In the genomic region with DNA sequence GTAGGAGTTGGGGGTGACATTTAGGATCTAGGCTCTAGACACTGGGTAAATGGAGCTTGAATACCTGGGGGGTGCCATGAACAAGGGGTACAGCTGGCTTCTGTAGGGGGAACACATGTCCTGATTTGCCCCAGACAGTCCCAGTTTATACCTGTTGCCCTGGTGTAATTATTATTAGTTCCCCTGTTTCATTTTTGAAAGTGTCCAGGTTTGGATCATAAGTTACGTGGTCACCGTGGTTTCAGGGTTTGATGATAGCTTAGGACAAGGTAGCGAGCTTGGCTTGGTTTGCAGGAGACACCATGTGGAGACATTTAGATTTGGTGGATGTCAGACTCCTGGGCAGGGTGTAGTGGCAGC, we compare ENCODE assay signal across 19 cellular contexts. TPM values are rescaled to one million over a fixed set of nuclear protein-coding genes. Genes with fewer than 3 reads are reported as not detected.
A peak's percentile ranks its signal among the peaks of the same experiment; 100 is the strongest.
DNase-seq lines count a peak whose midpoint lies in the region; ATAC-seq and TF ChIP-seq lines count a peak whose summit lies in the region.
"Had no signal": no experiment of that assay in that cellular context is flagged by ENCODE, and none has a peak within 500 bp of the region (broad histone marks: within the 10 kb centered on the region; RNA-seq: fewer than 3 reads in every experiment).

No MANE protein-coding gene starts in this region.

- no peaks in the 10 kb centered on the region for H3K9me3 Mint-ChIP-seq in activated T-cell treated with anti-CD3 and anti-CD28 coated beads, Interleukin-2, amount 50 U/mL, for 24 hours
- H3K9me3 Mint-ChIP-seq in brain: no peaks in the 10 kb centered on the region
- H3K9me3 Mint-ChIP-seq: WTC11 had no signal

- peaks cover 97% of the 10 kb centered on the region for H3K36me3 Mint-ChIP-seq in activated T-cell treated with anti-CD3 and anti-CD28 coated beads, Interleukin-2, amount 50 U/mL, for 24 hours (ENCODE audit: low read depth)
- H3K36me3 Mint-ChIP-seq in brain: peaks cover 16% of the 10 kb centered on the region

- H3K27ac ChIP-seq in HEK293 (ENCODE audit: extremely low read depth, low read depth, low read length) (no peak overlapping the region), psoas muscle (peak overlapping the region; percentile 83)
- H3K27ac ChIP-seq: C4-2B had no signal

- no peak overlapping the region for H3K4me3 Mint-ChIP-seq in activated T-cell treated with anti-CD3 and anti-CD28 coated beads, Interleukin-2, amount 50 U/mL, for 24 hours
- peak overlapping the region in 2 of 5 experiments; percentile 11 to 40 for H3K4me3 Mint-ChIP-seq in brain
- H3K4me3 Mint-ChIP-seq: WTC11 had no signal

- H3K36me3 ChIP-seq in HEK293 (ENCODE audit: control insufficient read depth in 2 of 2, insufficient read depth in 1 of 2, low read length in 2 of 2) (peaks cover 7 to 81% of the 10 kb centered on the region in 2 experiments; a peak in 2 of 3 replicates), psoas muscle (ENCODE audit: insufficient read depth in 1 of 2, low read depth in 1 of 2) (peaks cover 0 to 81% of the 10 kb centered on the region in 2 donors)

- H3K4me1 Mint-ChIP-seq in activated T-cell treated with anti-CD3 and anti-CD28 coated beads, Interleukin-2, amount 50 U/mL, for 24 hours (ENCODE audit: low read depth): peaks cover 73% of the 10 kb centered on the region
- peaks cover 53% of the 10 kb centered on the region for H3K4me1 Mint-ChIP-seq in brain

- CTCF ChIA-PET in HEK293 (lab: Yijun Ruan, JAX): interaction anchor here (0.6 to 1.6 kb wide), 8 partner anchors 18 to 153 kb away, joined by 3 to 8 read pairs (median 4); no protein-coding TSS in a partner anchor

- no peaks in the 10 kb centered on the region for H3K27me3 ChIP-seq in psoas muscle (ENCODE audit: insufficient read depth in 3 of 3, low read length in 2 of 3)
- H3K27me3 ChIP-seq: MG63 had no signal

- H3K4me3 ChIP-seq in HEK293 (ENCODE audit: low read depth, low read length): no peak overlapping the region
- peak overlapping the region; percentile 6 for H3K4me3 ChIP-seq in psoas muscle
- H3K4me3 ChIP-seq: MG63 had no signal

- POLR2A ChIA-PET in HEK293 (lab: Yijun Ruan, JAX): interaction anchor here (0.9 to 1.2 kb wide), 2 partner anchors 18 to 21 kb away, joined by 3 read pairs; no protein-coding TSS in a partner anchor

- no peak for DNase-seq in activated T-cell treated with anti-CD3 and anti-CD28 coated beads, Interleukin-2, amount 50 U/mL, for 24 hours
- DNase-seq in activated T-cell treated with anti-CD3 and anti-CD28 coated beads, Interleukin-2, amount 50 U/mL, for 48 hours: no peak
- DNase-seq in psoas muscle: no peak
- no peak for DNase-seq in SK-N-DZ (ENCODE audit: low spot score)
- DNase-seq in NCI-H1105 (lab: John Stamatoyannopoulos, UW): no peak
- DNase-seq in cerebellar nuclear complex (lab: John Stamatoyannopoulos, UW): no peak
- DNase-seq: GF-D8, head of caudate nucleus, left ventricle myocardium superior, MG63, NCI-H1436 treated with DMSO at 0.1 percent for 48 hours, NCI-H748 treated with DMSO at 0.1 percent for 48 hours, SHP77 had no signal

- intact Hi-C loops in psoas muscle (cut with DNase I): loop anchor here in 1 of 2 donors (2.0 kb wide), 1 partner anchor 18 kb away; no protein-coding TSS in a partner anchor

- 58 to 85% (median 59%) methylated on average over 3 of the region's 3 CpGs for WGBS in psoas muscle, 3 donors

- peaks cover 5% of the 10 kb centered on the region; the same call in 1 of the 2 replicates for H3K4me1 ChIP-seq in HEK293 (ENCODE audit: control insufficient read depth, insufficient read depth, low read length)
- H3K4me1 ChIP-seq in psoas muscle: peaks cover 54% of the 10 kb centered on the region

- H3K27me3 Mint-ChIP-seq in activated T-cell treated with anti-CD3 and anti-CD28 coated beads, Interleukin-2, amount 50 U/mL, for 24 hours: no peaks in the 10 kb centered on the region
- H3K27me3 Mint-ChIP-seq in brain: peaks cover 7% of the 10 kb centered on the region

- ATAC-seq in psoas muscle: no peak
- ATAC-seq: left ventricle myocardium superior, sciatic nerve, WTC11 had no signal

- TF ChIP-seq CTCF in HEK293 (tag by site-specific recombination; IDR thresholded peaks at IDR 0.05) (no peak), brain (conservative IDR thresholded peaks at IDR 0.05) (no peak), psoas muscle (IDR thresholded peaks at IDR 0.05) (no peak)

- H3K9me3 ChIP-seq in HEK293 (ENCODE audit: control insufficient read depth, insufficient read depth, low read depth, low read length) (no peaks in the 10 kb centered on the region), psoas muscle (no peaks in the 10 kb centered on the region)
- H3K9me3 ChIP-seq: MG63 had no signal

- peak overlapping the region; percentile 90 for H3K27ac Mint-ChIP-seq in activated T-cell treated with anti-CD3 and anti-CD28 coated beads, Interleukin-2, amount 50 U/mL, for 24 hours
- peak overlapping the region in 4 of 5 experiments; percentile 47 to 78 (median 54) for H3K27ac Mint-ChIP-seq in brain
- H3K27ac Mint-ChIP-seq: WTC11 had no signal

TF ChIP-seq in HEK293, 187 proteins besides CTCF, POLR2A, EP300 and RAD21:
- TF ChIP-seq SCRT2 (tag by site-specific recombination; IDR thresholded peaks at IDR 0.05): peak; percentile 64; the same call in 1 of the 2 replicates
- TF ChIP-seq ZNF747 (tag by site-specific recombination; IDR thresholded peaks at IDR 0.05): no peak
- TF ChIP-seq, protein P1, sequence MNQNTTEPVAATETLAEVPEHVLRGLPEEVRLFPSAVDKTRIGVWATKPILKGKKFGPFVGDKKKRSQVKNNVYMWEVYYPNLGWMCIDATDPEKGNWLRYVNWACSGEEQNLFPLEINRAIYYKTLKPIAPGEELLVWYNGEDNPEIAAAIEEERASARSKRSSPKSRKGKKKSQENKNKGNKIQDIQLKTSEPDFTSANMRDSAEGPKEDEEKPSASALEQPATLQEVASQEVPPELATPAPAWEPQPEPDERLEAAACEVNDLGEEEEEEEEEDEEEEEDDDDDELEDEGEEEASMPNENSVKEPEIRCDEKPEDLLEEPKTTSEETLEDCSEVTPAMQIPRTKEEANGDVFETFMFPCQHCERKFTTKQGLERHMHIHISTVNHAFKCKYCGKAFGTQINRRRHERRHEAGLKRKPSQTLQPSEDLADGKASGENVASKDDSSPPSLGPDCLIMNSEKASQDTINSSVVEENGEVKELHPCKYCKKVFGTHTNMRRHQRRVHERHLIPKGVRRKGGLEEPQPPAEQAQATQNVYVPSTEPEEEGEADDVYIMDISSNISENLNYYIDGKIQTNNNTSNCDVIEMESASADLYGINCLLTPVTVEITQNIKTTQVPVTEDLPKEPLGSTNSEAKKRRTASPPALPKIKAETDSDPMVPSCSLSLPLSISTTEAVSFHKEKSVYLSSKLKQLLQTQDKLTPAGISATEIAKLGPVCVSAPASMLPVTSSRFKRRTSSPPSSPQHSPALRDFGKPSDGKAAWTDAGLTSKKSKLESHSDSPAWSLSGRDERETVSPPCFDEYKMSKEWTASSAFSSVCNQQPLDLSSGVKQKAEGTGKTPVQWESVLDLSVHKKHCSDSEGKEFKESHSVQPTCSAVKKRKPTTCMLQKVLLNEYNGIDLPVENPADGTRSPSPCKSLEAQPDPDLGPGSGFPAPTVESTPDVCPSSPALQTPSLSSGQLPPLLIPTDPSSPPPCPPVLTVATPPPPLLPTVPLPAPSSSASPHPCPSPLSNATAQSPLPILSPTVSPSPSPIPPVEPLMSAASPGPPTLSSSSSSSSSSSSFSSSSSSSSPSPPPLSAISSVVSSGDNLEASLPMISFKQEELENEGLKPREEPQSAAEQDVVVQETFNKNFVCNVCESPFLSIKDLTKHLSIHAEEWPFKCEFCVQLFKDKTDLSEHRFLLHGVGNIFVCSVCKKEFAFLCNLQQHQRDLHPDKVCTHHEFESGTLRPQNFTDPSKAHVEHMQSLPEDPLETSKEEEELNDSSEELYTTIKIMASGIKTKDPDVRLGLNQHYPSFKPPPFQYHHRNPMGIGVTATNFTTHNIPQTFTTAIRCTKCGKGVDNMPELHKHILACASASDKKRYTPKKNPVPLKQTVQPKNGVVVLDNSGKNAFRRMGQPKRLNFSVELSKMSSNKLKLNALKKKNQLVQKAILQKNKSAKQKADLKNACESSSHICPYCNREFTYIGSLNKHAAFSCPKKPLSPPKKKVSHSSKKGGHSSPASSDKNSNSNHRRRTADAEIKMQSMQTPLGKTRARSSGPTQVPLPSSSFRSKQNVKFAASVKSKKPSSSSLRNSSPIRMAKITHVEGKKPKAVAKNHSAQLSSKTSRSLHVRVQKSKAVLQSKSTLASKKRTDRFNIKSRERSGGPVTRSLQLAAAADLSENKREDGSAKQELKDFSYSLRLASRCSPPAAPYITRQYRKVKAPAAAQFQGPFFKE (tag by site-specific recombination; IDR thresholded peaks at IDR 0.05; ENCODE audit: borderline replicate concordance): no peak

RNA-seq across cellular contexts. Expression of gene MLLT6, which starts 5.5 kb away (rescaled TPM):
- polyA plus RNA-seq in brain (ENCODE audit: insufficient read depth, low read depth, low replicate concordance) (50.9 TPM), psoas muscle (10 to 100 TPM; 16.3 to 50.2 (median 25.5) TPM)
- total RNA-seq in psoas muscle: 100 to 1,000 TPM in 1 of 4 donors, 10 to 100 TPM in 3; 78.5 to 120 (median 84.9) TPM
- polyA plus RNA-seq in SK-N-DZ (2014; cell fraction: cytosol; rRNA removed): 24.7 and 25.6 TPM in 2 replicates
- polyA plus RNA-seq in SK-N-DZ (2014; cell fraction: nucleus; rRNA removed): 88.4 and 109 TPM in 2 replicates

RNA-seq across cellular contexts. Expression of gene CISD3, which starts 19.6 kb away (rescaled TPM):
- polyA plus RNA-seq in brain (ENCODE audit: insufficient read depth, low read depth, low replicate concordance) (38.7 TPM), psoas muscle (10 to 100 TPM; 39.6 to 83.6 (median 41.5) TPM)
- total RNA-seq in psoas muscle: 10 to 100 TPM; 29.9 to 45.5 (median 37.4) TPM
- polyA plus RNA-seq in SK-N-DZ (2014; cell fraction: cytosol; rRNA removed): 4.1 and 5.9 TPM in 2 replicates
- polyA plus RNA-seq in SK-N-DZ (2014; cell fraction: nucleus; rRNA removed): 5.0 TPM in 2 replicates

RNA-seq across cellular contexts. Expression of gene EPOP, which starts 35.8 kb away (rescaled TPM):
- 8.8 TPM for polyA plus RNA-seq in brain (ENCODE audit: insufficient read depth, low read depth, low replicate concordance)
- 1 to 10 TPM in 1 of 4 donors, under 1 TPM in 3; 0.21 to 1.2 (median 0.63) TPM for total RNA-seq in psoas muscle
- polyA plus RNA-seq in psoas muscle: 1 to 10 TPM in 1 of 3 donors, under 1 TPM in 2; 0.21 to 1.1 (median 0.44) TPM
- polyA plus RNA-seq in SK-N-DZ (2014; cell fraction: cytosol; rRNA removed): 9.4 and 13.4 TPM in 2 replicates
- polyA plus RNA-seq in SK-N-DZ (2014; cell fraction: nucleus; rRNA removed): 5.7 and 9.4 TPM in 2 replicates

RNA-seq across cellular contexts. Expression of gene PCGF2, which starts 37.6 kb away (rescaled TPM):
- polyA plus RNA-seq in brain (ENCODE audit: insufficient read depth, low read depth, low replicate concordance): 88.3 TPM
- total RNA-seq in psoas muscle: 10 to 100 TPM in 1 of 4 donors, 1 to 10 TPM in 3; 7.1 to 10.8 (median 7.5) TPM
- polyA plus RNA-seq in psoas muscle: 1 to 10 TPM; 3.3 to 5.8 (median 5.1) TPM
- polyA plus RNA-seq in SK-N-DZ (2014; cell fraction: cytosol; rRNA removed): 13.8 and 15.0 TPM in 2 replicates
- polyA plus RNA-seq in SK-N-DZ (2014; cell fraction: nucleus; rRNA removed): 16.6 and 33.3 TPM in 2 replicates
- total RNA-seq: mononuclear cell had no signal

RNA-seq across cellular contexts. Expression of gene PSMB3, which starts 42.0 kb away (rescaled TPM):
- polyA plus RNA-seq in brain (ENCODE audit: insufficient read depth, low read depth, low replicate concordance): 278 TPM
- total RNA-seq in psoas muscle: 100 to 1,000 TPM; 112 to 209 (median 184) TPM
- 100 to 1,000 TPM; 286 to 463 (median 332) TPM for polyA plus RNA-seq in psoas muscle
- 569 and 605 TPM in 2 replicates for polyA plus RNA-seq in SK-N-DZ (2014; cell fraction: cytosol; rRNA removed)
- polyA plus RNA-seq in SK-N-DZ (2014; cell fraction: nucleus; rRNA removed): 236 and 352 TPM in 2 replicates
